In genomic region chr22:19045094-19045493, GRCh38 we compare ENCODE assay signal across 17 cellular contexts.
"Had no signal": no experiment of that assay in that cellular context is flagged by ENCODE, and none has a peak within 500 bp of the region (broad histone marks: within the 10 kb centered on the region; RNA-seq: fewer than 3 reads in every experiment).

No MANE protein-coding gene starts in this region.

- H3K4me3 Mint-ChIP-seq: effector memory CD8-positive, alpha-beta T cell; naive thymus-derived CD4-positive, alpha-beta T cell; nephron progenitor cell; type B pancreatic cell had no signal

- H3K4me3 ChIP-seq: esophagus squamous epithelium, psoas muscle, sigmoid colon, skin epidermis, suprapubic skin, thyroid gland had no signal

- H3K9me3 Mint-ChIP-seq: effector memory CD8-positive, alpha-beta T cell; nephron progenitor cell; type B pancreatic cell had no signal

- DNase-seq: effector memory CD8-positive, alpha-beta T cell; esophagus squamous epithelium; foreskin keratinocyte; kidney glomerular epithelial cell; mesendoderm; naive thymus-derived CD4-positive, alpha-beta T cell; nephron progenitor cell; retina; stimulated activated CD4-positive, alpha-beta T cell treated with anti-CD3 and anti-CD28 coated beads, Interleukin-12 subunit alpha, Interleukin-12 subunit beta, amount 100 ng/mL, for 4 hours; stimulated activated CD4-positive, alpha-beta T cell treated with anti-CD3 and anti-CD28 coated beads, Interleukin-2, amount 100 ng/mL, for 48 hours; stimulated activated naive CD8-positive, alpha-beta T cell treated with anti-CD3 and anti-CD28 coated beads, Interleukin-15, Interleukin-2, amounts not matched to agents 100 U/mL and 50 U/mL, for 24 hours; thyroid gland had no signal

- H3K4me1 Mint-ChIP-seq: nephron progenitor cell had no signal

- H3K27me3 ChIP-seq: esophagus squamous epithelium, foreskin keratinocyte, sigmoid colon, suprapubic skin, thyroid gland had no signal

- H3K27ac Mint-ChIP-seq: nephron progenitor cell, type B pancreatic cell had no signal

- ATAC-seq: effector memory CD8-positive, alpha-beta T cell; foreskin keratinocyte; naive thymus-derived CD4-positive, alpha-beta T cell; psoas muscle; stimulated activated naive CD8-positive, alpha-beta T cell treated with anti-CD3 and anti-CD28 coated beads, Interleukin-15, Interleukin-2, amounts not matched to agents 100 U/mL and 50 U/mL, for 24 hours had no signal

- H3K27me3 Mint-ChIP-seq: effector memory CD8-positive, alpha-beta T cell; naive thymus-derived CD4-positive, alpha-beta T cell; type B pancreatic cell had no signal
